8 cellular contexts compared by ENCODE assay signal in the genomic region with DNA sequence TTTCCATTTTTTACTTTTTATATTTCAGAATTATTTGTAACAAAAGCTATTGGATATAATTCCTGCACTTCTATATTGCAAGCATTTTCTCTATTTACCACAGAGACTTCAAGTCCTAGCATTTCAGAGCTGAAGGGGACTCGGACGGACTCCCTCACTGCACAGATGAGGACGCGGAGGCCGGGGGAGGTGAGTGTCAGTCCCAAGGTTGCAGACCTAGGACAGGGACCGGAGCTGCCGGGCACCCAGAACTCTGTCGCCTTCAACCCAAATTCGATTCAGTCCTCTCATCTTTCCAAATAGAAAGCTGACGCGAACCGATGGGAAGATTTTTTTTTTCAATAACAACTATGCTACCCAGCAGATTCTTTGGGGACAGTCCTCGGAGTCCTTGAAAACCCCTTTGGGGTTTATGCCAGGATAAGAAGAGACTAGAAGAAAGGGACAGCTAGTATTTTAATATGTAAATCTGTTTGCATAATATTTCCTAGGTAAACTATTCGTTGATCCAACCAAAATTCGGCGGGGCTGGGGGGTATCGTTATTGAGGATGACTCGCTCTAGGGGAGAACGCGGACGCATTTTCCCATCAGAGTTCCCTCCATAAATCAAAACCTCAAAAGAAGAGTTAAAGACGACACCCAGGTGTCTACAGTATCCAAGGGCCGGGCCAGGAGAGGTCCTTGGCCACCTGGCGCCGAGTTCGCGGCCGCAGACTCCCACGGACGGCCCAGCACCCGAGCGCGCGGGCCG. TPM values are rescaled to one million over a fixed set of nuclear protein-coding genes. Genes with fewer than 3 reads are reported as not detected.
A peak's percentile ranks its signal among the peaks of the same experiment; 100 is the strongest.
DNase-seq lines count a peak whose midpoint lies in the region; ATAC-seq lines count a peak whose summit lies in the region.

No MANE protein-coding gene starts in this region.

- ATAC-seq in GM21825 (IDR thresholded peaks at IDR 0.05; ENCODE audit: unreplicated experiment) (peak; percentile 18), T-helper 17 cell (no peak)

- H3K4me3 ChIP-seq in iPS DF 6.9 (ENCODE audit: low read length) (peak overlapping the region; percentile 43; the same call in 1 of the 2 replicates), skeletal muscle tissue (ENCODE audit: low read length in 3 of 3) (peak overlapping the region in 2 of 3 donors; percentile 23 to 49)

- peaks cover 10% of the 10 kb centered on the region for H3K27me3 ChIP-seq in iPS DF 6.9 (ENCODE audit: control insufficient read depth, insufficient read depth, low read length)
- H3K27me3 ChIP-seq in skeletal muscle tissue (ENCODE audit: control insufficient read depth in 3 of 3, insufficient read depth in 3 of 3, low read length in 3 of 3) = peaks cover 15 to 40% (median 32%) of the 10 kb centered on the region in 3 donors

- H3K27ac ChIP-seq in iPS DF 6.9 (ENCODE audit: low read length) (no peak overlapping the region), skeletal muscle tissue (ENCODE audit: low read depth, low read length) (no peak overlapping the region)

- peak overlapping the region; percentile 84 for H3K4me3 Mint-ChIP-seq in T-helper 17 cell

- H3K4me1 Mint-ChIP-seq in T-helper 17 cell = peaks cover 3% of the 10 kb centered on the region

- DNase-seq in T-helper 17 cell (no peak), iPS DF 6.9 (ENCODE audit: low read depth, low spot score) (no peak), NK-92 (lab: John Stamatoyannopoulos, UW; ENCODE audit: unreplicated experiment) (no peak), NCI-H2107 (lab: John Stamatoyannopoulos, UW) (no peak), SKM-1 treated with dmso at 0.1 percent for 144 hours (lab: John Stamatoyannopoulos, UW; ENCODE audit: unreplicated experiment) (no peak)
- DNase-seq in activated CD4-positive, alpha-beta T cell treated with anti-CD3 and anti-CD28 coated beads for 4 hours = no peak

- peaks cover 71% of the 10 kb centered on the region for H3K27me3 Mint-ChIP-seq in T-helper 17 cell

- H3K4me1 ChIP-seq in iPS DF 6.9 (ENCODE audit: control insufficient read depth, insufficient read depth, low read length) = no peaks in the 10 kb centered on the region
- H3K4me1 ChIP-seq in skeletal muscle tissue (ENCODE audit: control insufficient read depth in 3 of 3, insufficient read depth in 3 of 3, low read length in 3 of 3) = peaks cover 0 to 4% (median 3%) of the 10 kb centered on the region in 3 donors

- no peak overlapping the region for H3K27ac Mint-ChIP-seq in T-helper 17 cell

- H3K36me3 ChIP-seq in iPS DF 6.9 (ENCODE audit: control insufficient read depth, insufficient read depth, low read length) (no peaks in the 10 kb centered on the region), skeletal muscle tissue (ENCODE audit: control insufficient read depth in 3 of 3, insufficient read depth in 3 of 3, low read length in 3 of 3) (no peaks in the 10 kb centered on the region)

- no CpG with 5 or more reads among the region's 35 CpGs for WGBS in iPS DF 6.9 (ENCODE audit: insufficient coverage, insufficient read length)

- no peak overlapping the region for H3K9ac ChIP-seq in skeletal muscle tissue (ENCODE audit: low read depth in 1 of 3, low read length in 3 of 3)

- peaks cover 2% of the 10 kb centered on the region for H3K36me3 Mint-ChIP-seq in T-helper 17 cell (ENCODE audit: low read depth)

- no peaks in the 10 kb centered on the region for H3K9me3 ChIP-seq in T-helper 17 cell (ENCODE audit: control insufficient read depth, low read length, poor library complexity, severe bottlenecking)
- H3K9me3 ChIP-seq in iPS DF 6.9 (ENCODE audit: control insufficient read depth, insufficient read depth, low read length) = no peaks in the 10 kb centered on the region
- peaks cover 0 to 9% (median 0%) of the 10 kb centered on the region in 3 donors for H3K9me3 ChIP-seq in skeletal muscle tissue (ENCODE audit: control insufficient read depth in 3 of 3, low read length in 3 of 3)

RNA-seq across cellular contexts. Expression of a gene that starts 0.8 kb away (rescaled TPM):
- total RNA-seq in T-helper 17 cell (under 1 TPM; 0.22 to 0.70 TPM), skeletal muscle tissue (0.52 TPM)

RNA-seq across cellular contexts. Expression of a gene that starts 38.8 kb away (rescaled TPM):
- 10 to 100 TPM; 67.2 to 70.2 TPM for total RNA-seq in T-helper 17 cell
- 33.9 TPM for total RNA-seq in skeletal muscle tissue
